25 cellular contexts compared by ENCODE assay signal in the genomic region with DNA sequence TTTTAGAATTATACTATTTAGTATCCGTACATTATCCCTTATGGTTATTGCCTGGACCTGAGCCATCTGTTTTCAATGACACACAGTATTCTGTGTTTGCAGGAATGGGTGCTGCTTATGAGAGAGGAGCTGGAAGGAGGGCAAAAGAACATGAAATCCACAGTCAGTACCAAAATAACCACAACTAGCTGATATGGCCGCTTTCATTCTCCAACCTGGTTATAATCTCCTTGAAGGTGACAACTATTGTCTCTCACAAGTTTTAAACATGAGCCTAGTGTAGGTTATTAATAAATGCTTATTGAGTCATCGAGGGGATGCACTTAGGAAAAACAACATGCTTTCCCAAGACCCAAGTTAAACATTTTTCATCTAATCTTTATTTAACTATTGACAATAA.
"Had no signal": no experiment of that assay in that cellular context is flagged by ENCODE, and none has a peak within 500 bp of the region (broad histone marks: within the 10 kb centered on the region; RNA-seq: fewer than 3 reads in every experiment).

No MANE protein-coding gene starts in this region.

- H3K27ac ChIP-seq: neural progenitor cell, neutrophil, parathyroid adenoma, psoas muscle, skin epidermis, tibial nerve, vagina had no signal

- ATAC-seq: left lobe of liver; natural killer cell; sciatic nerve; stimulated activated naive B cell treated with anti-CD40 and anti-IgM and Interleukin-4, amounts not matched to agents 10 μg/mL and 1 μg/mL and 100 μg/mL, for 72 hours; stimulated activated naive CD8-positive, alpha-beta T cell treated with anti-CD3 and anti-CD28 coated beads, Interleukin-15, amount 100 ng/mL, for 72 hours had no signal

- H3K4me3 ChIP-seq: lung, neural progenitor cell, psoas muscle, skin epidermis, tibial nerve, vagina had no signal

- H3K36me3 ChIP-seq: neural progenitor cell, neutrophil, tibial nerve, vagina had no signal

- H3K27me3 ChIP-seq: neural progenitor cell, neutrophil, tibial nerve, vagina had no signal

- H3K4me1 ChIP-seq: parathyroid adenoma, psoas muscle, tibial nerve, vagina had no signal

- DNase-seq: hippocampal formation; kidney glomerular epithelial cell; left cardiac atrium; mesendoderm; naive B cell; natural killer cell; nephron progenitor cell; occipital lobe; psoas muscle; stimulated activated CD4-positive, alpha-beta T cell treated with anti-CD3 and anti-CD28 coated beads, Interleukin-12 subunit alpha, Interleukin-12 subunit beta, amount 100 ng/mL, for 4 hours; stimulated activated CD4-positive, alpha-beta T cell treated with anti-CD3 and anti-CD28 coated beads, Interleukin-15, amount 100 ng/mL, for 24 hours; stimulated activated CD4-positive, alpha-beta T cell treated with anti-CD3 and anti-CD28 coated beads, Interleukin-2, amount 100 ng/mL, for 24 hours; stimulated activated CD4-positive, alpha-beta T cell treated with anti-CD3 and anti-CD28 coated beads, Interleukin-4, amount 100 ng/mL, for 1 hour; stimulated activated naive B cell treated with anti-CD40 and anti-IgM and Interleukin-4, amounts not matched to agents 10 μg/mL and 1 μg/mL and 100 μg/mL, for 72 hours; stimulated activated naive CD8-positive, alpha-beta T cell treated with anti-CD3 and anti-CD28 coated beads, Interleukin-15, amount 100 ng/mL, for 72 hours; substantia nigra had no signal

- H3K9me3 ChIP-seq: neutrophil, psoas muscle, tibial nerve, vagina had no signal
